ENCODE assay signal across 14 cellular contexts in the genomic region with DNA sequence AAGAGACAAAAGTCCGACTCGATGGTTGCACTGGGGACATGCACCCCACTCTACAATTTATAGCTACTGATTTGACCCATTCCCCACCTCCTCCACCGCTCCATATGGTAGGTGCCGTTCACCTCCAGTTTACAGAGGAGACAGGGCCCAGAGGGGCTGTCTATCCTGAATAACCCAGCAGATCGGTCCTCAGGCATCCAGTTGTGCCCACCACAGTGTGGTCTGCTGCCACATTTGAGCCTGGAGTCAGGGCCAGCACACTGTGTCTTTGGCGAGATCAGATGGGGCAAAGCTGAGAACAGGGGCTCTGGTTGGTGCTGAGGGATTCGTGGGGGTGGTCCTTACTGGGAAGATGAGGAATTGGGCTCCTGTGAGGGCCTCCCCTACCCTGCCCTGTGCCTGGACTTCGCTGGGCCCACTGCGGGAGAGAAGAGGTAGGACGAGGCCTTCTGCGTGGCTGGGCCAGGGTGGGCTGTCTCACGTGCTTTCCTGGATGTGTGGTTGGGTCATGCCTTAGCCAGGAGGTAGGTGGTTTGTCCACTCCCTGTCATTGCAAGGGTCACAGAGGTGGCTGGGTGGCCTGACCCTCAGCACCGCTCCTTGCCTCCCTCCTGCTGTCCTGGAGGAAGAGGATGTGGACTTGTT. TPM values are rescaled to one million over a fixed set of nuclear protein-coding genes. Genes with fewer than 3 reads are reported as not detected.
DNase-seq lines count a peak whose midpoint lies in the region; ATAC-seq and TF ChIP-seq lines count a peak whose summit lies in the region.
"Had no signal": no experiment of that assay in that cellular context is flagged by ENCODE, and none has a peak within 500 bp of the region (broad histone marks: within the 10 kb centered on the region; RNA-seq: fewer than 3 reads in every experiment).

No MANE protein-coding gene starts in this region.

- peaks cover 95% of the 10 kb centered on the region for H3K4me1 Mint-ChIP-seq in CD14-positive monocyte
- H3K4me1 Mint-ChIP-seq in activated naive CD8-positive, alpha-beta T cell (ENCODE audit: low read depth): peaks cover 87% of the 10 kb centered on the region

- no peak overlapping the region for H3K4me3 ChIP-seq in H7 (ENCODE audit: insufficient read depth, low read depth, low read length)
- H3K4me3 ChIP-seq in mucosa of descending colon: no peak overlapping the region
- H3K4me3 ChIP-seq in WERI-Rb-1 (ENCODE audit: low read depth, low read length): no peak overlapping the region
- H3K4me3 ChIP-seq: tibial nerve had no signal

- DNase-seq in CD14-positive monocyte (ENCODE audit: low spot score) (no peak), H7 (peak; percentile 33), mucosa of descending colon (peak in 2 of 3 donors; percentile 24 to 37), NCI-H510A treated with DMSO at 0.1 percent for 48 hours (lab: John Stamatoyannopoulos, UW) (no peak), WERI-Rb-1 (no peak), COLO829 (ENCODE audit: low spot score) (no peak)
- DNase-seq: activated CD4-positive, alpha-beta T cell treated with anti-CD3 and anti-CD28 coated beads for 48 hours; HFFc6; NCI-H1694; NCI-H510A had no signal

- H3K9me3 ChIP-seq in mucosa of descending colon (no peaks in the 10 kb centered on the region), WERI-Rb-1 (ENCODE audit: severe bottlenecking) (no peaks in the 10 kb centered on the region)
- H3K9me3 ChIP-seq: heart left ventricle, tibial nerve had no signal

- H3K36me3 Mint-ChIP-seq in CD14-positive monocyte: peaks cover 14 to 23% of the 10 kb centered on the region in 2 donors
- peaks cover 3% of the 10 kb centered on the region for H3K36me3 Mint-ChIP-seq in activated naive CD8-positive, alpha-beta T cell

- intact Hi-C loops in CD14-positive monocyte (cut with micrococcal nuclease) (loop anchor here in 1 of 2 donors (10.0 kb wide), 1 partner anchor 234 kb away; no protein-coding TSS in a partner anchor), mucosa of descending colon (cut with DNase I, micrococcal nuclease) (no loop called here)

- peak overlapping the region in 5 of 7 donors; percentile 9 to 83 (median 63) for H3K27ac Mint-ChIP-seq in CD14-positive monocyte
- H3K27ac Mint-ChIP-seq in activated naive CD8-positive, alpha-beta T cell: peak overlapping the region; percentile 93
- H3K27ac Mint-ChIP-seq: HFFc6 had no signal

- H3K9me3 Mint-ChIP-seq in CD14-positive monocyte: peaks cover 0 to 3% (median 0%) of the 10 kb centered on the region in 7 donors
- peaks cover 2% of the 10 kb centered on the region for H3K9me3 Mint-ChIP-seq in activated naive CD8-positive, alpha-beta T cell (ENCODE audit: low read depth)
- H3K9me3 Mint-ChIP-seq: HFFc6 had no signal

- H3K27me3 Mint-ChIP-seq in CD14-positive monocyte (ENCODE audit: low read depth in 3 of 3): no peaks in the 10 kb centered on the region
- no peaks in the 10 kb centered on the region for H3K27me3 Mint-ChIP-seq in activated naive CD8-positive, alpha-beta T cell

- no peak overlapping the region for H3K4me3 Mint-ChIP-seq in CD14-positive monocyte
- H3K4me3 Mint-ChIP-seq in activated naive CD8-positive, alpha-beta T cell: peak overlapping the region; percentile 70
- H3K4me3 Mint-ChIP-seq: HFFc6 had no signal

- no peak overlapping the region for H3K27ac ChIP-seq in WERI-Rb-1
- H3K27ac ChIP-seq: tibial nerve had no signal

- no peaks in the 10 kb centered on the region for H3K36me3 ChIP-seq in H7 (replicated peaks; ENCODE audit: control insufficient read depth, insufficient read depth, low read length)
- no peaks in the 10 kb centered on the region for H3K36me3 ChIP-seq in mucosa of descending colon (ENCODE audit: low read depth)
- no peaks in the 10 kb centered on the region for H3K36me3 ChIP-seq in WERI-Rb-1
- H3K36me3 ChIP-seq: heart left ventricle, tibial nerve had no signal

- TF ChIP-seq CTCF in CD14-positive monocyte (IDR thresholded peaks at IDR 0.05) (no peak), mucosa of descending colon (IDR thresholded peaks at IDR 0.05) (no peak), WERI-Rb-1 (IDR thresholded peaks at IDR 0.05; ENCODE audit: low read depth, low read length) (no peak)

- ATAC-seq in mucosa of descending colon (no peak), HG03442 (IDR thresholded peaks at IDR 0.05; ENCODE audit: unreplicated experiment) (no peak)
- ATAC-seq: heart left ventricle had no signal

- peaks cover 25% of the 10 kb centered on the region for H3K4me1 ChIP-seq in mucosa of descending colon (ENCODE audit: low read depth)

- H3K27me3 ChIP-seq in H7 (ENCODE audit: control insufficient read depth, insufficient read depth, low read length) (no peaks in the 10 kb centered on the region), WERI-Rb-1 (ENCODE audit: insufficient read depth, low read depth, severe bottlenecking) (no peaks in the 10 kb centered on the region)
- H3K27me3 ChIP-seq: heart left ventricle, tibial nerve had no signal

RNA-seq across cellular contexts. Expression of gene ADCY7, which starts 2.8 kb away (rescaled TPM):
- 10 to 100 TPM; 53.1 to 91.5 TPM for polyA plus RNA-seq in CD14-positive monocyte
- 2.2 and 2.5 TPM in 2 replicates for total RNA-seq in H7 (2014; rRNA removed; shearing (Covaris generic))
- total RNA-seq in mucosa of descending colon: 10 to 100 TPM; 12.4 to 25.0 (median 22.7) TPM

Comparison
In these comparisons a context has a peak if more than half of its experiments do, and no peak if none do; other contexts are left out.
1. DNase-seq: peak in H7 (single experiment) and mucosa of descending colon (2 of 3); none in CD14-positive monocyte (single experiment), NCI-H510A treated with DMSO at 0.1 percent for 48 hours (single experiment), WERI-Rb-1 (single experiment) and COLO829 (single experiment).